In genomic region chr6:85041376-85041775, GRCh38 we compare ENCODE assay signal across 17 cellular contexts.
A peak's percentile ranks its signal among the peaks of the same experiment; 100 is the strongest.
DNase-seq lines count a peak whose midpoint lies in the region; ATAC-seq, FAIRE-seq and TF ChIP-seq lines count a peak whose summit lies in the region.
"Had no signal": no experiment of that assay in that cellular context is flagged by ENCODE, and none has a peak within 500 bp of the region (broad histone marks: within the 10 kb centered on the region; RNA-seq: fewer than 3 reads in every experiment).

No MANE protein-coding gene starts in this region.

- no peaks in the 10 kb centered on the region for H3K9me3 ChIP-seq in K562 (replicated peaks; ENCODE audit: control insufficient read depth, insufficient read depth, low read depth, low read length)
- H3K9me3 ChIP-seq: HAP-1, transverse colon had no signal

- BruUV-seq in K562 (replicated peaks; lab: Mats Ljungman, UMichigan): no TSS peak

- H3K36me3 Mint-ChIP-seq in immature natural killer cell: peaks cover 0 to 3% (median 0%) of the 10 kb centered on the region in 3 donors

- no peak for TF ChIP-seq CTCF in K562 (IDR thresholded peaks at IDR 0.05 in 2 of 3, conservative IDR thresholded peaks at IDR 0.05 in 1 of 3; ENCODE audit: insufficient read depth in 2 of 3, low read depth in 1 of 3, low read length in 3 of 3)

- TF ChIP-seq RAD21 in K562 (CRISPR knock-in tag; conservative IDR thresholded peaks at IDR 0.05 in 1 of 2, IDR thresholded peaks at IDR 0.05 in 1 of 2): no peak

- no peak overlapping the region for H2AFZ ChIP-seq in K562 (ENCODE audit: low read depth, low read length)

- H3K36me3 ChIP-seq in K562 (ENCODE audit: control insufficient read depth, insufficient read depth, low read length): no peaks in the 10 kb centered on the region
- H3K36me3 ChIP-seq: HAP-1, transverse colon had no signal

- H3K4me1 ChIP-seq in K562 (replicated peaks in 1 of 2; ENCODE audit: control insufficient read depth in 2 of 2, insufficient read depth in 2 of 2, low read length in 2 of 2): peaks cover 0 to 6% of the 10 kb centered on the region in 2 experiments; a peak in 2 of 5 replicates
- H3K4me1 ChIP-seq: HAP-1, transverse colon had no signal

- no peak overlapping the region for H3K4me3 Mint-ChIP-seq in immature natural killer cell

- no peak overlapping the region for H3K9ac ChIP-seq in K562 (ENCODE audit: insufficient read depth in 1 of 2, low read depth in 2 of 2, low read length in 2 of 2)

- H3K9me1 ChIP-seq in K562 (ENCODE audit: control insufficient read depth, insufficient read depth, low read length): no peaks in the 10 kb centered on the region

- intact Hi-C loops in K562 (cut with micrococcal nuclease) (no loop called here), left cardiac atrium (cut with DNase I) (no loop called here)

- H3K4me2 ChIP-seq in K562 (ENCODE audit: insufficient read depth, low read length): no peak overlapping the region

- no peaks in the 10 kb centered on the region for H3K79me2 ChIP-seq in K562 (ENCODE audit: control insufficient read depth, insufficient read depth, low read length)

- no peak for TF ChIP-seq POLR2A in K562 (conservative IDR thresholded peaks at IDR 0.05)

- TF ChIP-seq EP300 in K562 (IDR thresholded peaks at IDR 0.05; ENCODE audit: low read length): no peak

- POLR2A ChIA-PET in K562 (lab: Yijun Ruan, JAX): no interaction called here

- peaks cover 2 to 4% (median 2%) of the 10 kb centered on the region in 3 donors for H3K27me3 Mint-ChIP-seq in immature natural killer cell (ENCODE audit: low read depth in 3 of 3)

- no peaks in the 10 kb centered on the region for H3K27me3 ChIP-seq in K562 (ENCODE audit: control insufficient read depth in 2 of 2, insufficient read depth in 2 of 2, low read length in 2 of 2)
- H3K27me3 ChIP-seq: transverse colon had no signal

- in situ Hi-C loops in K562 (cut with MboI): no loop called here

- H3K27ac ChIP-seq in K562 (ENCODE audit: extremely low read depth, low read depth, low read length): no peak overlapping the region
- H3K27ac ChIP-seq: transverse colon had no signal

- peak; percentile 2 for DNase-seq in HT-29 (ENCODE audit: low spot score)
- DNase-seq in K562 (ENCODE audit: extremely low read depth in 1 of 4, low spot score in 3 of 4): peak in 1 of 4 experiments; percentile 23
- no peak for DNase-seq in activated T-cell treated with anti-CD3 and anti-CD28 coated beads, Interleukin-2, amount 50 U/mL, for 48 hours
- DNase-seq in left cardiac atrium: no peak
- no peak for DNase-seq in effector CD4-positive, alpha-beta T cell
- DNase-seq in immature natural killer cell: no peak
- DNase-seq: amygdala; cortex of kidney; head of caudate nucleus; NCI-H1048; SIG-M5; stimulated activated CD4-positive, alpha-beta T cell treated with anti-CD3 and anti-CD28 coated beads, Interleukin-4, amount 100 ng/mL, for 24 hours; T1000; transverse colon had no signal

- no peak overlapping the region for H3K4me3 ChIP-seq in K562
- H3K4me3 ChIP-seq: HAP-1, transverse colon had no signal

- H3K27ac Mint-ChIP-seq in immature natural killer cell: no peak overlapping the region

- no peaks in the 10 kb centered on the region for H4K20me1 ChIP-seq in K562 (replicated peaks; ENCODE audit: control insufficient read depth, insufficient read depth, low read length)

- CTCF ChIA-PET in K562 (lab: Yijun Ruan, JAX; ENCODE audit: low intra/inter-chr PET ratio): no interaction called here

- ATAC-seq in GM18499 (IDR thresholded peaks at IDR 0.05; ENCODE audit: insufficient read depth, unreplicated experiment) (peak; percentile 77), HG02610 (IDR thresholded peaks at IDR 0.05; ENCODE audit: unreplicated experiment) (peak; percentile 62), K562 (no peak), left cardiac atrium (no peak)

- H3K9me3 Mint-ChIP-seq in immature natural killer cell: peaks cover 4 to 36% (median 10%) of the 10 kb centered on the region in 6 donors

- no peaks in the 10 kb centered on the region for H3K4me1 Mint-ChIP-seq in immature natural killer cell

- FAIRE-seq in K562 (lab: Jason Lieb, UNC): no peak

TF ChIP-seq in K562, 482 proteins besides CTCF, POLR2A, EP300 and RAD21 (continues in another document):
- no peak for TF ChIP-seq ZNF280A (IDR thresholded peaks at IDR 0.05; ENCODE audit: low read depth, partially characterized antibody)
- TF ChIP-seq ARID1B (IDR thresholded peaks at IDR 0.05): peak; percentile 75
- TF ChIP-seq CTBP1 (IDR thresholded peaks at IDR 0.05; ENCODE audit: borderline replicate concordance): 0 out of 2 replicates have a peak, but pooled peaks have one; percentile 30
- TF ChIP-seq E2F3 (CRISPR knock-in tag; IDR thresholded peaks at IDR 0.05): no peak
- peak; percentile 63 for TF ChIP-seq SOX6 (IDR thresholded peaks at IDR 0.05)
- TF ChIP-seq MCM3 (IDR thresholded peaks at IDR 0.05): no peak
- TF ChIP-seq TAF1 (IDR thresholded peaks at IDR 0.05; ENCODE audit: control insufficient read depth, extremely low read depth, insufficient read depth, low read length, severe bottlenecking): no peak
- peak; percentile 66 for TF ChIP-seq JUND (IDR thresholded peaks at IDR 0.05; ENCODE audit: borderline replicate concordance, low read depth, low read length)
- peak; percentile 71; the same call in 2 of the 3 replicates for TF ChIP-seq JUND (tag; IDR thresholded peaks at IDR 0.05; ENCODE audit: borderline replicate concordance, low read depth, low read length)
- no peak for TF ChIP-seq NCOA6 (IDR thresholded peaks at IDR 0.05)
- TF ChIP-seq SPI1 (IDR thresholded peaks at IDR 0.05; ENCODE audit: borderline replicate concordance, low read depth, low read length): peak; percentile 95
- TF ChIP-seq TAL1 (IDR thresholded peaks at IDR 0.05): peak; percentile 50; the same call in 1 of the 2 replicates
- peak; percentile 26; the same call in 1 of the 2 replicates for TF ChIP-seq SMARCA4 (IDR thresholded peaks at IDR 0.05)
- no peak for TF ChIP-seq IRF9 (tag; IDR thresholded peaks at IDR 0.05)
- no peak for TF ChIP-seq ZNF124 (CRISPR knock-in tag; IDR thresholded peaks at IDR 0.05)
- TF ChIP-seq SMARCE1 (IDR thresholded peaks at IDR 0.05): peak; percentile 82; the same call in 1 of the 2 replicates
- TF ChIP-seq NKRF (IDR thresholded peaks at IDR 0.05; ENCODE audit: borderline replicate concordance): no peak
- TF ChIP-seq FOXP4 (CRISPR knock-in tag; IDR thresholded peaks at IDR 0.05; ENCODE audit: borderline replicate concordance): no peak
- TF ChIP-seq FOSL1 (tag; conservative IDR thresholded peaks at IDR 0.05): peak; percentile 62
- peak; percentile 33 for TF ChIP-seq MEIS2 (IDR thresholded peaks at IDR 0.05; ENCODE audit: partially characterized antibody)
- no peak for TF ChIP-seq HMGN3 (IDR thresholded peaks at IDR 0.05; ENCODE audit: borderline replicate concordance, extremely low read depth, insufficient read length, low read depth, low read length)

Comparison
In these comparisons a context has a peak if more than half of its experiments do, and no peak if none do; other contexts are left out.
1. ATAC-seq: peak in GM18499 (single experiment) and HG02610 (single experiment); none in K562 (single experiment) and left cardiac atrium (0 of 2).